Comparison of ENCODE assay signal across 20 cellular contexts in genomic region chr17:78459696-78460095, GRCh38.
"Had no signal": no experiment of that assay in that cellular context is flagged by ENCODE, and none has a peak within 500 bp of the region (broad histone marks: within the 10 kb centered on the region; RNA-seq: fewer than 3 reads in every experiment).

No MANE protein-coding gene starts in this region.

- DNase-seq: Kasumi-1, MM.1S, NCI-H1092 treated with DMSO at 0.1 percent for 48 hours, NCI-H1436, NCI-H187, NCI-H2029, NCI-H2081 treated with DMSO at 0.1 percent for 48 hours, NCI-H2171, NCI-H226, NCI-H446, NCI-H510A, NCI-H524 treated with DMSO at 0.1 percent for 48 hours, NCI-H69, NCI-H774, Right ventricle myocardium superior, RPMI8226, SIG-M5 had no signal

- H3K4me1 ChIP-seq: SJSA1 had no signal

- H3K27ac ChIP-seq: KMS-11, SJSA1, SK-N-MC had no signal

- H3K9me3 ChIP-seq: SJSA1 had no signal

- H3K4me2 ChIP-seq: KMS-11 had no signal

- H3K9ac ChIP-seq: KMS-11 had no signal

- H3K36me3 ChIP-seq: SJSA1 had no signal

- H3K4me3 ChIP-seq: SJSA1, SK-N-MC had no signal
